ENCODE assay signal across 7 cellular contexts in genomic region chr16:4373356-4373908, GRCh38. TPM values are rescaled to one million over a fixed set of nuclear protein-coding genes. Genes with fewer than 3 reads are reported as not detected.
A peak's percentile ranks its signal among the peaks of the same experiment; 100 is the strongest.
DNase-seq lines count a peak whose midpoint lies in the region; ATAC-seq and TF ChIP-seq lines count a peak whose summit lies in the region.

No MANE protein-coding gene starts in this region.

- H3K4me1 Mint-ChIP-seq in activated CD8-positive, alpha-beta memory T cell treated with anti-CD3 and anti-CD28 coated beads, Interleukin-2, amount 10 ng/mL, durations not matched to agents 7 days and 5 days = peaks cover 5% of the 10 kb centered on the region

- WGBS in thyroid gland, 2 donors = 33% methylated on average over 2 of the region's 9 CpGs; no CpG with 5 or more reads in 1 of the 2 donors

- DNase-seq in ascending aorta (ENCODE audit: low spot score in 2 of 2) (peak in 1 of 2 donors; percentile 69), kidney tubule cell (ENCODE audit: low spot score) (peak; percentile 42), thyroid gland (peak; percentile 58 to 65)
- no peak for DNase-seq in activated CD4-positive, alpha-beta T cell treated with anti-CD3 and anti-CD28 coated beads for 4 hours
- DNase-seq in activated CD8-positive, alpha-beta memory T cell treated with anti-CD3 and anti-CD28 coated beads, Interleukin-2, amount 10 ng/mL, durations not matched to agents 7 days and 5 days = no peak

- no peaks in the 10 kb centered on the region for H3K27me3 Mint-ChIP-seq in activated CD8-positive, alpha-beta memory T cell treated with anti-CD3 and anti-CD28 coated beads, Interleukin-2, amount 10 ng/mL, durations not matched to agents 7 days and 5 days

- H3K36me3 ChIP-seq in HUES6 (ENCODE audit: control insufficient read depth, insufficient read depth, low read length) = no peaks in the 10 kb centered on the region
- peaks cover 0 to 9% of the 10 kb centered on the region in 2 donors for H3K36me3 ChIP-seq in ascending aorta
- H3K36me3 ChIP-seq in thyroid gland = no peaks in the 10 kb centered on the region

- no peak for ATAC-seq in HG02970 (IDR thresholded peaks at IDR 0.05; ENCODE audit: low FRiP score, unreplicated experiment)
- no peak for ATAC-seq in activated CD8-positive, alpha-beta memory T cell treated with anti-CD3 and anti-CD28 coated beads, Interleukin-2, amount 10 ng/mL, durations not matched to agents 7 days and 5 days

- TF ChIP-seq POLR2A in thyroid gland (IDR thresholded peaks at IDR 0.05) = no peak

- no peaks in the 10 kb centered on the region for H3K36me3 Mint-ChIP-seq in activated CD8-positive, alpha-beta memory T cell treated with anti-CD3 and anti-CD28 coated beads, Interleukin-2, amount 10 ng/mL, durations not matched to agents 7 days and 5 days

- H3K4me3 ChIP-seq in HUES6 (ENCODE audit: low read depth, low read length) = peak overlapping the region; percentile 72
- H3K4me3 ChIP-seq in ascending aorta = peak overlapping the region; percentile 64 to 81
- H3K4me3 ChIP-seq in thyroid gland (replicated peaks in 1 of 3) = peak overlapping the region in 1 of 3 donors; percentile 55

- no peak overlapping the region for H3K27ac Mint-ChIP-seq in activated CD8-positive, alpha-beta memory T cell treated with anti-CD3 and anti-CD28 coated beads, Interleukin-2, amount 10 ng/mL, durations not matched to agents 7 days and 5 days

- H3K27ac ChIP-seq in HUES6 (ENCODE audit: low read depth, low read length) (no peak overlapping the region; the same call in 1 of the 2 replicates), ascending aorta (peak overlapping the region; percentile 94 to 99), thyroid gland (peak overlapping the region; percentile 93 to 99 (median 98))

- H3K9ac ChIP-seq in HUES6 (ENCODE audit: low read length) = peak overlapping the region; percentile 43

- no peak overlapping the region for H3K4me3 Mint-ChIP-seq in activated CD8-positive, alpha-beta memory T cell treated with anti-CD3 and anti-CD28 coated beads, Interleukin-2, amount 10 ng/mL, durations not matched to agents 7 days and 5 days

- CTCF ChIA-PET in activated CD8-positive, alpha-beta memory T cell treated with anti-CD3 and anti-CD28 coated beads, Interleukin-2, amount 10 ng/mL, durations not matched to agents 7 days and 5 days (lab: Charles Lee) = interaction anchor here (0.6 to 2.8 kb wide), 2 partner anchors 29 to 101 kb away, joined by 4 to 10 read pairs; partner anchors contain the start of gene TFAP4

- H3K4me1 ChIP-seq in HUES6 (ENCODE audit: control insufficient read depth, insufficient read depth, low read length) (peaks cover 69% of the 10 kb centered on the region), ascending aorta (peaks cover 36 to 60% of the 10 kb centered on the region in 2 donors), thyroid gland (peaks cover 79 to 94% of the 10 kb centered on the region in 2 donors)

- TF ChIP-seq CTCF in ascending aorta (IDR thresholded peaks at IDR 0.05) (no peak), thyroid gland (IDR thresholded peaks at IDR 0.05) (no peak)

- no peaks in the 10 kb centered on the region for H3K9me3 ChIP-seq in HUES6 (ENCODE audit: control insufficient read depth, insufficient read depth, low read depth, low read length)
- no peaks in the 10 kb centered on the region for H3K9me3 ChIP-seq in ascending aorta
- H3K9me3 ChIP-seq in thyroid gland = no peaks in the 10 kb centered on the region

- H3K9me3 Mint-ChIP-seq in activated CD8-positive, alpha-beta memory T cell treated with anti-CD3 and anti-CD28 coated beads, Interleukin-2, amount 10 ng/mL, durations not matched to agents 7 days and 5 days (ENCODE audit: low read depth) = no peaks in the 10 kb centered on the region

- intact Hi-C loops in ascending aorta (cut with DNase I) (no loop called here), thyroid gland (cut with DNase I) (no loop called here)

- no peaks in the 10 kb centered on the region for H3K27me3 ChIP-seq in HUES6 (ENCODE audit: control insufficient read depth, insufficient read depth, low read length)
- H3K27me3 ChIP-seq in ascending aorta = no peaks in the 10 kb centered on the region
- H3K27me3 ChIP-seq in thyroid gland = no peaks in the 10 kb centered on the region

RNA-seq across cellular contexts. Expression of gene VASN, which starts 1.8 kb away (rescaled TPM):
- total RNA-seq in ascending aorta (218 TPM), thyroid gland (10 to 100 TPM; 21.9 to 47.0 (median 28.8) TPM)
- total RNA-seq in activated CD8-positive, alpha-beta memory T cell treated with anti-CD3 and anti-CD28 coated beads, Interleukin-2, amount 10 ng/mL, durations not matched to agents 7 days and 5 days = not detected

RNA-seq across cellular contexts. Expression of gene PAM16, which starts 22.3 kb away (rescaled TPM):
- 26.6 TPM for total RNA-seq in ascending aorta
- total RNA-seq in thyroid gland = 10 to 100 TPM in 3 of 4 donors, 1 to 10 TPM in 1; 5.6 to 60.2 (median 27.3) TPM
- 10 to 100 TPM; 47.5 to 49.4 TPM for total RNA-seq in activated CD8-positive, alpha-beta memory T cell treated with anti-CD3 and anti-CD28 coated beads, Interleukin-2, amount 10 ng/mL, durations not matched to agents 7 days and 5 days

RNA-seq across cellular contexts. Expression of gene CORO7, which starts 43.0 kb away (rescaled TPM):
- total RNA-seq in ascending aorta (41.9 TPM), thyroid gland (10 to 100 TPM; 17.9 to 53.7 (median 29.7) TPM)
- total RNA-seq in activated CD8-positive, alpha-beta memory T cell treated with anti-CD3 and anti-CD28 coated beads, Interleukin-2, amount 10 ng/mL, durations not matched to agents 7 days and 5 days = 100 to 1,000 TPM; 142 to 246 TPM

RNA-seq across cellular contexts. Expression of gene DNAJA3, which starts 52.2 kb away (rescaled TPM):
- total RNA-seq in ascending aorta = 40.7 TPM
- total RNA-seq in thyroid gland = 10 to 100 TPM; 41.0 to 61.0 (median 51.0) TPM
- 10 to 100 TPM; 64.0 to 68.7 TPM for total RNA-seq in activated CD8-positive, alpha-beta memory T cell treated with anti-CD3 and anti-CD28 coated beads, Interleukin-2, amount 10 ng/mL, durations not matched to agents 7 days and 5 days

RNA-seq across cellular contexts. Expression of gene GLIS2, which starts 57.6 kb away (rescaled TPM):
- total RNA-seq in ascending aorta (16.8 TPM), thyroid gland (1 to 10 TPM; 5.5 to 7.6 (median 6.7) TPM)
- under 1 TPM; 0.55 to 0.63 TPM for total RNA-seq in activated CD8-positive, alpha-beta memory T cell treated with anti-CD3 and anti-CD28 coated beads, Interleukin-2, amount 10 ng/mL, durations not matched to agents 7 days and 5 days

Comparison
In these comparisons a context has a peak if more than half of its experiments do, and no peak if none do; other contexts are left out.
1. DNase-seq: peak in kidney tubule cell (single experiment) and thyroid gland (2 of 2); none in activated CD4-positive, alpha-beta T cell treated with anti-CD3 and anti-CD28 coated beads for 4 hours (0 of 2) and activated CD8-positive, alpha-beta memory T cell treated with anti-CD3 and anti-CD28 coated beads, Interleukin-2, amount 10 ng/mL, durations not matched to agents 7 days and 5 days (single experiment).
2. RNA of gene VASN, which starts 1.8 kb away (total RNA-seq): 218 TPM in ascending aorta (single experiment) and 21.9 to 47.0 TPM in thyroid gland; not detected in activated CD8-positive, alpha-beta memory T cell treated with anti-CD3 and anti-CD28 coated beads, Interleukin-2, amount 10 ng/mL, durations not matched to agents 7 days and 5 days; every median in the first group is over 10 times any median in the second.